In the genomic region with DNA sequence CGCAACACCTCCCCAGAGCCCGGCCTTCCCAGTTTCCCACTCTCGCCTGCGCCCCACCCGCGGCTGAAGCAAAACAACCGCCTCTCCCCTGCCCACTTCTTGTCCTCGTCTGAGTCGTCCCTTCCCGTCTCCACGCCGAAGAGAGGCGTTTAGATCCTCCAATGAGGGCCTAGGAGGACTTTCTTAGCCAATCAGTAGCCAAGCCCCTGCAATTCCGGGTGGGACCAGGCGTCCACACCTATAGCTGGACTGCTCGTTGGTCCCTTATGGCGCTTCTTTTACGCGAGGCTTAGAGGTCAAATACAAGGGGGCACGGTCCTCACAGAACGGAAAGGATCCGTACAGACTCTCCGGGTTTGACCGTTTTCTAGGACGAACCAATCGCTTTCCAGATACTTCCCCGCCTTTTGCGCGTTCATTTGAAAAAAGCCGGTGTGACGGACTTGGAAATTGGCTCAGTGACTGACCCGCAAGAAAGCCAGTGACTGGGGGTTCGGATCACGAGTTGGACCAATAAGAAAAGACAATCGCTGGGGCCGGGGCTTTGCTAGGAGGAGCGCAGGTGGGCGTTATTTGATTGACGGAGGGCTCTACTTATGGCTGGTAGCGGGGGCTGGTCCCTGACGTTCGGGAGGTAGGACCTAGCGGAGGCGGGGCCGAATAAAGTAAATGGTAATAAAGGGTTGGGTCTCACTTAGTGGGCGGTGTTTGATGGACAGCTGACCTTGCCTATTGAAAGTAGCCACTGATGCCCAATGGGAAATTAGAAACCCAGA, we compare ENCODE assay signal across 8 cellular contexts. TPM values are rescaled to one million over a fixed set of nuclear protein-coding genes. Genes with fewer than 3 reads are reported as not detected.
DNase-seq lines count a peak whose midpoint lies in the region; ATAC-seq and TF ChIP-seq lines count a peak whose summit lies in the region.

No MANE protein-coding gene starts in this region.

- peak overlapping the region; percentile 26 to 97 for H3K4me3 ChIP-seq in left lung

- H3K9me3 Mint-ChIP-seq in CD14-positive monocyte = peaks cover 2 to 10% (median 3%) of the 10 kb centered on the region in 7 donors

- peaks cover 39% of the 10 kb centered on the region for H3K4me1 Mint-ChIP-seq in CD14-positive monocyte

- no peaks in the 10 kb centered on the region for H3K36me3 ChIP-seq in left lung

- no peaks in the 10 kb centered on the region for H3K9me3 ChIP-seq in left lung

- peak; percentile 84 for ATAC-seq in GM19397 (IDR thresholded peaks at IDR 0.05; ENCODE audit: unreplicated experiment)
- peak; percentile 61 for ATAC-seq in HG03565 (IDR thresholded peaks at IDR 0.05; ENCODE audit: unreplicated experiment)
- peak; percentile 88 for ATAC-seq in left lung

- intact Hi-C loops in CD14-positive monocyte (cut with micrococcal nuclease) (loop anchor here (5.0 to 10.0 kb wide), 7 partner anchors 46 to 573 kb away; a partner anchor contains a TSS), left lung (cut with DNase I) (no loop called here)

- no peak for TF ChIP-seq CTCF in CD14-positive monocyte (IDR thresholded peaks at IDR 0.05)
- TF ChIP-seq CTCF in left lung (IDR thresholded peaks at IDR 0.05) = no peak

- H3K27me3 ChIP-seq in left lung = no peaks in the 10 kb centered on the region

- peaks cover 6 to 7% of the 10 kb centered on the region in 2 donors for H3K36me3 Mint-ChIP-seq in CD14-positive monocyte

- peak overlapping the region; percentile 90 to 100 for H3K4me3 Mint-ChIP-seq in CD14-positive monocyte

- DNase-seq in CD14-positive monocyte (ENCODE audit: low spot score) (peak; percentile 99), NCI-H748 treated with DMSO at 0.1 percent for 48 hours (lab: John Stamatoyannopoulos, UW) (peak; percentile 97), dermis blood vessel endothelial cell (peak; percentile 100), left lung (peak; percentile 94 to 99)
- peak; percentile 96 to 98 for DNase-seq in activated CD4-positive, alpha-beta T cell treated with anti-CD3 and anti-CD28 coated beads, Interleukin-2, amount 50 U/mL, for 48 hours
- peak; percentile 97 for DNase-seq in stimulated activated CD4-positive, alpha-beta T cell treated with anti-CD3 and anti-CD28 coated beads, Interleukin-2, amount 100 ng/mL, for 4 hours (ENCODE audit: low read depth)

- peak overlapping the region; percentile 98 to 99 (median 99) for H3K27ac Mint-ChIP-seq in CD14-positive monocyte

- H3K4me1 ChIP-seq in left lung = peaks cover 14 to 43% of the 10 kb centered on the region in 2 donors

- H3K27ac ChIP-seq in left lung = peak overlapping the region; percentile 96 to 97

- no peaks in the 10 kb centered on the region for H3K27me3 Mint-ChIP-seq in CD14-positive monocyte (ENCODE audit: low read depth in 3 of 3)

RNA-seq across cellular contexts. Expression of a gene that starts 0.6 kb away (rescaled TPM):
- 10 to 100 TPM; 24.9 to 34.6 TPM for polyA plus RNA-seq in CD14-positive monocyte
- 23.3 and 26.2 TPM in 2 replicates for total RNA-seq in dermis blood vessel endothelial cell
- 10 to 100 TPM; 37.5 to 38.4 TPM for total RNA-seq in left lung

Comparison
In these comparisons a context has a peak if more than half of its experiments do, and no peak if none do; other contexts are left out.
1. Peak in every context shown above with its lines: DNase-seq, ATAC-seq, H3K4me3 ChIP-seq and H3K27ac ChIP-seq.
2. intact Hi-C loops: an anchor here in CD14-positive monocyte (5.0 to 10.0 kb wide); none called in left lung.